Comparison of ENCODE assay signal across 9 cellular contexts in the genomic region with DNA sequence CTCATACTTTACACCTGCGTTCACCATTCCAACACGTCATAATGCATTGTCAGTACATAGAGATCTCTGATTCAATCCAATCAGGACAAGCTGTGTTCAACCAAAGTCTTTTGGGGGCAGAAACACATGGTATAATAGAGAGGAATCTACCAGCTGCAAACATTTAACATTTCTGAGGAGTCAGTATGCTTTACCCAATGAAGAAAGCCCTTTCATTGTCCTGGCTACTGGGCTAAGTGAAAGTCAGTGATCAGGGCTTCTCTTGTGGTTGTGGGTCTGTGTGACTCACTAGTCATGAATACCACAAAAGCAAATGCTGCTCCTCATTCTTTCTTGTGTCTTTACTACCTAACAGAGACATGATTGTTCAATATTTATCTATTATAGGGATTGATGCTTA.
DNase-seq lines count a peak whose midpoint lies in the region; ATAC-seq, FAIRE-seq and TF ChIP-seq lines count a peak whose summit lies in the region.
"Had no signal": no experiment of that assay in that cellular context is flagged by ENCODE, and none has a peak within 500 bp of the region (broad histone marks: within the 10 kb centered on the region; RNA-seq: fewer than 3 reads in every experiment).

No MANE protein-coding gene starts in this region.

- H3K9me3 ChIP-seq in HAP-1, result no peaks in the 10 kb centered on the region

- no peaks in the 10 kb centered on the region for H3K36me3 ChIP-seq in bronchial epithelial cell (ENCODE audit: control insufficient read depth, insufficient read depth, low read length)
- H3K36me3 ChIP-seq in HAP-1 (replicated peaks), result no peaks in the 10 kb centered on the region

- no peak for FAIRE-seq in bronchial epithelial cell (lab: Jason Lieb, UNC)

- H3K27me3 ChIP-seq in bronchial epithelial cell (ENCODE audit: control insufficient read depth, insufficient read depth, low read length) (no peaks in the 10 kb centered on the region), HAP-1 (ENCODE audit: low read depth) (no peaks in the 10 kb centered on the region)

- DNase-seq in bronchial epithelial cell (ENCODE audit: low read depth) (peak; percentile 36), smooth muscle cell of the brain vasculature (ENCODE audit: low read depth, low spot score) (peak; percentile 35), HAP-1 (ENCODE audit: low spot score in 2 of 2) (no peak), Kasumi-1 (lab: John Stamatoyannopoulos, UW) (no peak)
- DNase-seq: activated CD4-positive, alpha-beta T cell treated with anti-CD3 and anti-CD28 coated beads for 48 hours; NCI-H1694 treated with DMSO at 0.1 percent for 48 hours had no signal

- H3K4me3 ChIP-seq in bronchial epithelial cell (ENCODE audit: low read depth, low read length) (no peak overlapping the region), HAP-1 (no peak overlapping the region)

- in situ Hi-C loops in HAP-1 (cut with MboI; ENCODE audit: low sequenced_read_pairs), result no loop called here

- no peaks in the 10 kb centered on the region for H3K4me1 ChIP-seq in HAP-1

- no peak for TF ChIP-seq CTCF in bronchial epithelial cell (IDR thresholded peaks at IDR 0.05; ENCODE audit: insufficient read depth, low read length, severe bottlenecking)

- ATAC-seq in GM19463 (IDR thresholded peaks at IDR 0.05; ENCODE audit: unreplicated experiment), result peak; percentile 86
- ATAC-seq in HG03571 (IDR thresholded peaks at IDR 0.05; ENCODE audit: unreplicated experiment), result peak; percentile 66
- ATAC-seq in GM19328 (IDR thresholded peaks at IDR 0.05; ENCODE audit: unreplicated experiment), result no peak

Comparison
In these comparisons a context has a peak if more than half of its experiments do, and no peak if none do; other contexts are left out.
1. DNase-seq: peak in bronchial epithelial cell (single experiment) and smooth muscle cell of the brain vasculature (single experiment); none in HAP-1 (0 of 2) and Kasumi-1 (0 of 2).